Comparison of ENCODE assay signal across 15 cellular contexts in the genomic region with DNA sequence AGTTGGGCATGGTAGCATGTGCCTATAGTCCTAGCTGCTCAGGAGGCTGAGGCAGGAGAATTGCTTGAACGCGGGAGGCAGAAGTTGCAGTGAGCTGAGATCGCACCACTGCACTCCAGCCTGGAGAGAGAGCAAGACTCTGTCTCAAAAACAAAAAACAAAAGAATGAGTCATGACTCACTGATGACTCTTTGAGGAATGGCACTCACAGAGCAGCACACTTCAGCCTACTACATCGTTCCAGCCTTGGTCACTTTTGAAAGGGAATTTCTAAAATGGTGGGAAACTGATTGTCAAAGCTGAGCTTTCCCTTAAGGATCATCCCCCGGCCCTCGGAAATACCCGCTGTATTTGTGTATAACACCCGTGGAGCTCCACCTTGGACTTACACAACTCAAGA.
DNase-seq lines count a peak whose midpoint lies in the region; ATAC-seq, FAIRE-seq and TF ChIP-seq lines count a peak whose summit lies in the region.
"Had no signal": no experiment of that assay in that cellular context is flagged by ENCODE, and none has a peak within 500 bp of the region (broad histone marks: within the 10 kb centered on the region; RNA-seq: fewer than 3 reads in every experiment).

No MANE protein-coding gene starts in this region.

- H3K4me1 Mint-ChIP-seq in HFFc6 (ENCODE audit: low read depth), result peaks cover 45% of the 10 kb centered on the region
- peaks cover 24% of the 10 kb centered on the region for H3K4me1 Mint-ChIP-seq in astrocyte (ENCODE audit: low read depth, unreplicated experiment)
- peaks cover 8% of the 10 kb centered on the region for H3K4me1 Mint-ChIP-seq in type B pancreatic cell (ENCODE audit: unreplicated experiment)
- H3K4me1 Mint-ChIP-seq: CD4-positive, CD25-positive, alpha-beta regulatory T cell had no signal

- H3K9ac ChIP-seq in astrocyte (ENCODE audit: low read length), result peak overlapping the region; percentile 76
- H3K9ac ChIP-seq in keratinocyte (ENCODE audit: control insufficient read depth, extremely low read depth, insufficient read depth, low read length), result no peak overlapping the region

- H2AFZ ChIP-seq in astrocyte (ENCODE audit: low read depth, low read length), result no peak overlapping the region
- H2AFZ ChIP-seq in keratinocyte (ENCODE audit: control insufficient read depth, low read length), result no peak overlapping the region

- H3K9me3 ChIP-seq in astrocyte (ENCODE audit: insufficient read depth, low read depth, low read length), result no peaks in the 10 kb centered on the region
- no peaks in the 10 kb centered on the region for H3K9me3 ChIP-seq in keratinocyte (ENCODE audit: control insufficient read depth, low read depth, low read length)
- no peaks in the 10 kb centered on the region for H3K9me3 ChIP-seq in sigmoid colon

- H3K27ac Mint-ChIP-seq in HFFc6 (peak overlapping the region; percentile 79), astrocyte (ENCODE audit: unreplicated experiment) (peak overlapping the region; percentile 90), type B pancreatic cell (no peak overlapping the region)
- H3K27ac Mint-ChIP-seq: CD4-positive, CD25-positive, alpha-beta regulatory T cell had no signal

- POLR2A ChIA-PET in AG04449 (lab: Yijun Ruan, JAX), result interaction anchor here (0.6 kb wide), 1 partner anchor 28 kb away, joined by 3 read pairs; no protein-coding TSS in a partner anchor

- H3K27ac ChIP-seq in astrocyte (ENCODE audit: low read depth, low read length) (peak overlapping the region; percentile 98), keratinocyte (ENCODE audit: control insufficient read depth, insufficient read depth, low read length) (no peak overlapping the region), sigmoid colon (no peak overlapping the region)

- H3K79me2 ChIP-seq in astrocyte (ENCODE audit: insufficient read depth, low read length) (no peaks in the 10 kb centered on the region), keratinocyte (ENCODE audit: control insufficient read depth, insufficient read depth, low read length) (no peaks in the 10 kb centered on the region)

- H3K27me3 ChIP-seq in astrocyte (ENCODE audit: insufficient read depth, low read length) (no peaks in the 10 kb centered on the region), keratinocyte (ENCODE audit: control insufficient read depth, extremely low read depth, insufficient read depth, low read length) (no peaks in the 10 kb centered on the region), sigmoid colon (no peaks in the 10 kb centered on the region)

- 85 to 86% methylated on average over 8 of the region's 8 CpGs for WGBS in sigmoid colon, 2 donors

- H3K4me1 ChIP-seq in astrocyte (ENCODE audit: insufficient read depth, low read length), result peaks cover 27% of the 10 kb centered on the region
- no peaks in the 10 kb centered on the region for H3K4me1 ChIP-seq in keratinocyte (ENCODE audit: control insufficient read depth, extremely low read depth, insufficient read depth, low read length)
- H3K4me1 ChIP-seq in sigmoid colon, result no peaks in the 10 kb centered on the region

- dilution Hi-C loops in keratinocyte (cut with MboI; ENCODE audit: extremely low pct_ligation_motif_present, low sequenced_read_pairs), result no loop called here

- H3K36me3 Mint-ChIP-seq in HFFc6 (ENCODE audit: low read depth) (peaks cover 5% of the 10 kb centered on the region), astrocyte (ENCODE audit: low read depth, unreplicated experiment) (peaks cover 2% of the 10 kb centered on the region), type B pancreatic cell (no peaks in the 10 kb centered on the region)
- H3K36me3 Mint-ChIP-seq: CD4-positive, CD25-positive, alpha-beta regulatory T cell had no signal

- no peak overlapping the region for H3K4me3 ChIP-seq in AG04449 (ENCODE audit: low read depth, low read length)
- H3K4me3 ChIP-seq in astrocyte (ENCODE audit: insufficient read depth, low read depth, low read length), result no peak overlapping the region
- no peak overlapping the region for H3K4me3 ChIP-seq in keratinocyte (ENCODE audit: control insufficient read depth in 2 of 3, extremely low read depth in 1 of 3, insufficient read depth in 2 of 3, low read depth in 1 of 3, low read length in 3 of 3)
- no peak overlapping the region for H3K4me3 ChIP-seq in sigmoid colon

- TF ChIP-seq CTCF in AG04449 (IDR thresholded peaks at IDR 0.05; ENCODE audit: insufficient read depth, low read length, missing control alignments) (no peak), HFFc6 (IDR thresholded peaks at IDR 0.05) (no peak), astrocyte (IDR thresholded peaks at IDR 0.05; ENCODE audit: insufficient read depth, low read depth, low read length) (no peak), keratinocyte (optimal IDR thresholded peaks at IDR 0.05 in 1 of 3, IDR thresholded peaks at IDR 0.05 in 1 of 3, conservative IDR thresholded peaks at IDR 0.05 in 1 of 3; ENCODE audit: extremely low read depth in 1 of 3, insufficient read depth in 2 of 3, low read length in 3 of 3) (no peak), sigmoid colon (IDR thresholded peaks at IDR 0.05) (no peak), type B pancreatic cell (conservative IDR thresholded peaks at IDR 0.05) (no peak)

- CTCF ChIA-PET in AG04449 (lab: Yijun Ruan, JAX), result no interaction called here

- no peak for TF ChIP-seq POLR2A in sigmoid colon (IDR thresholded peaks at IDR 0.05)

- DNase-seq in AG04449 (ENCODE audit: low read depth, low spot score), result peak; percentile 14
- peak; percentile 86 for DNase-seq in HFFc6
- DNase-seq in astrocyte (ENCODE audit: low read depth), result peak; percentile 90
- no peak for DNase-seq in keratinocyte (ENCODE audit: low read depth, low spot score)
- DNase-seq in foreskin melanocyte, result no peak
- no peak for DNase-seq in sigmoid colon
- DNase-seq in type B pancreatic cell (ENCODE audit: extremely low spot score, unreplicated experiment), result no peak
- DNase-seq: activated CD8-positive, alpha-beta memory T cell treated with anti-CD3 and anti-CD28 coated beads, Interleukin-2, amount 50 U/mL, for 48 hours; CD4-positive, CD25-positive, alpha-beta regulatory T cell; central memory CD4-positive, alpha-beta T cell; NCI-H524; stimulated activated CD4-positive, alpha-beta T cell treated with anti-CD3 and anti-CD28 coated beads, Interleukin-15, amount 100 ng/mL, for 24 hours; stimulated activated naive CD4-positive, alpha-beta T cell treated with Interleukin-2 at 50 U/mL for 16 hours; T-helper 1 cell had no signal

- no peak for TF ChIP-seq EP300 in sigmoid colon (IDR thresholded peaks at IDR 0.05)

- intact Hi-C loops in sigmoid colon (cut with DNase I), result no loop called here

- FAIRE-seq in astrocyte (lab: Jason Lieb, UNC) (peak; percentile 62), keratinocyte (lab: Jason Lieb, UNC) (peak; percentile 61)

- peak overlapping the region; percentile 41; the same call in 1 of the 2 replicates for H3K4me3 Mint-ChIP-seq in HFFc6
- H3K4me3 Mint-ChIP-seq in astrocyte (ENCODE audit: unreplicated experiment), result no peak overlapping the region
- no peak overlapping the region for H3K4me3 Mint-ChIP-seq in type B pancreatic cell
- H3K4me3 Mint-ChIP-seq: CD4-positive, CD25-positive, alpha-beta regulatory T cell had no signal

- H3K27me3 Mint-ChIP-seq in HFFc6 (ENCODE audit: insufficient read depth) (no peaks in the 10 kb centered on the region; the same call in 1 of the 2 replicates), astrocyte (ENCODE audit: low read depth, unreplicated experiment) (no peaks in the 10 kb centered on the region), type B pancreatic cell (no peaks in the 10 kb centered on the region)

- peak overlapping the region; percentile 30 for H3K4me2 ChIP-seq in astrocyte (ENCODE audit: low read length)
- H3K4me2 ChIP-seq in keratinocyte (ENCODE audit: control insufficient read depth, extremely low read depth, insufficient read depth, low read depth, low read length), result no peak overlapping the region

- H4K20me1 ChIP-seq in astrocyte (ENCODE audit: insufficient read depth, low read length), result no peaks in the 10 kb centered on the region
- H4K20me1 ChIP-seq in keratinocyte (ENCODE audit: control insufficient read depth, extremely low read depth, insufficient read depth, low read length), result no peaks in the 10 kb centered on the region

- no peak for ATAC-seq in GM21528 (IDR thresholded peaks at IDR 0.05; ENCODE audit: low FRiP score, unreplicated experiment)

- no peaks in the 10 kb centered on the region for H3K9me3 Mint-ChIP-seq in HFFc6
- H3K9me3 Mint-ChIP-seq in astrocyte (ENCODE audit: unreplicated experiment), result peaks cover 3% of the 10 kb centered on the region
- peaks cover 6% of the 10 kb centered on the region for H3K9me3 Mint-ChIP-seq in type B pancreatic cell
- H3K9me3 Mint-ChIP-seq: CD4-positive, CD25-positive, alpha-beta regulatory T cell had no signal

- H3K36me3 ChIP-seq in astrocyte (ENCODE audit: insufficient read depth, low read length), result no peaks in the 10 kb centered on the region
- H3K36me3 ChIP-seq in keratinocyte (ENCODE audit: control insufficient read depth in 2 of 2, extremely low read depth in 1 of 2, insufficient read depth in 2 of 2, low read length in 2 of 2), result no peaks in the 10 kb centered on the region
- H3K36me3 ChIP-seq in sigmoid colon, result no peaks in the 10 kb centered on the region

- no peaks in the 10 kb centered on the region for H3K9me1 ChIP-seq in keratinocyte (ENCODE audit: control insufficient read depth, extremely low read depth, insufficient read depth, low read length)

Comparison
In these comparisons a context has a peak if more than half of its experiments do, and no peak if none do; other contexts are left out.
1. DNase-seq: peak in AG04449 (single experiment), HFFc6 (single experiment) and astrocyte (single experiment); none in keratinocyte (single experiment), foreskin melanocyte (single experiment), sigmoid colon (single experiment) and type B pancreatic cell (single experiment).